In the genomic region with DNA sequence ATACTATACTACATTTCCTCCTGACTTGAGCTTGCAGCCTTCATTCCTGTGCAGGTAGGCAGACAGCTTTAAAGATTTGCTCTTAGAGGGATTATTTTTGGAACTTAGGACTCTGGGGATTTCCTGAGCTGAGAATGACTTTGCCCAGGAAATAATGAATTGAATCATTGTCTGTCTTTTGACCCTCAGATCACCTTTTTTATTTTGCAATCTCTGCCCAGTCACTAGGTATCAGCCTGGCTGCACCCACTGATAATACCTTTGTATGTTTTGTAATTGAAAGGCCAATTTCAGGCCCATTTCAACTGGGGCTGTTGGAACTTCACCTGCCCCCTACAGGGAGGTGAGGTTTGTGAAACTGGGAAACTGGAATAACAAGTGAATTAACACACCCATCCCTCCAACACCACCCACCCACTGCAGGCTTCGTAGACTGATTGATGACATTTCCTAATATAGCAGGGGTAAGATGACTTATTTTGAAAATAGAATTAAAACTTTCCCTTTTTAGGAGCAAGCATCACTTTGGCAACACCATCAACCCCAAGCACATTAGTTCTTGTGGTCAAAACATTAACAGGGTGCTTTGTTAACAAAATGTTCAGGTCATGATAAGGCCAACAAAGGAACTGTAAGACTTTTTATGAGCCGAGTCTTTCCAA, we compare ENCODE assay signal across 14 cellular contexts.
DNase-seq lines count a peak whose midpoint lies in the region; ATAC-seq lines count a peak whose summit lies in the region.
"Had no signal": no experiment of that assay in that cellular context is flagged by ENCODE, and none has a peak within 500 bp of the region (broad histone marks: within the 10 kb centered on the region; RNA-seq: fewer than 3 reads in every experiment).

No MANE protein-coding gene starts in this region.

- DNase-seq in LHCN-M2 (ENCODE audit: low read depth) (peak; percentile 61), renal cortical epithelial cell (ENCODE audit: low read depth) (peak; percentile 91), NCI-H524 (lab: John Stamatoyannopoulos, UW) (no peak), NCI-H2029 treated with DMSO at 0.1 percent for 48 hours (lab: John Stamatoyannopoulos, UW) (no peak), NCI-H1694 (lab: John Stamatoyannopoulos, UW) (no peak)
- no peak for DNase-seq in activated effector memory CD4-positive, alpha-beta T cell treated with anti-CD3 and anti-CD28 coated beads, Interleukin-2, amount 50 U/mL, for 16 hours
- DNase-seq: activated CD4-positive, CD25-positive, alpha-beta regulatory T cell; CD8-positive, alpha-beta memory T cell; foreskin melanocyte; left lung; NCI-H1417; stimulated activated naive CD4-positive, alpha-beta T cell treated with Interleukin-2 at 50 U/mL for 16 hours had no signal

- ATAC-seq in GM21717 (IDR thresholded peaks at IDR 0.05; ENCODE audit: unreplicated experiment) (peak; percentile 56), esophagus mucosa (peak; percentile 84)
- ATAC-seq: left lung had no signal

Comparison
In these comparisons a context has a peak if more than half of its experiments do, and no peak if none do; other contexts are left out.
1. DNase-seq: peak in LHCN-M2 (single experiment) and renal cortical epithelial cell (single experiment); none in NCI-H524 (0 of 2), NCI-H2029 treated with DMSO at 0.1 percent for 48 hours (single experiment), NCI-H1694 (single experiment) and activated effector memory CD4-positive, alpha-beta T cell treated with anti-CD3 and anti-CD28 coated beads, Interleukin-2, amount 50 U/mL, for 16 hours (single experiment).